In the genomic region with DNA sequence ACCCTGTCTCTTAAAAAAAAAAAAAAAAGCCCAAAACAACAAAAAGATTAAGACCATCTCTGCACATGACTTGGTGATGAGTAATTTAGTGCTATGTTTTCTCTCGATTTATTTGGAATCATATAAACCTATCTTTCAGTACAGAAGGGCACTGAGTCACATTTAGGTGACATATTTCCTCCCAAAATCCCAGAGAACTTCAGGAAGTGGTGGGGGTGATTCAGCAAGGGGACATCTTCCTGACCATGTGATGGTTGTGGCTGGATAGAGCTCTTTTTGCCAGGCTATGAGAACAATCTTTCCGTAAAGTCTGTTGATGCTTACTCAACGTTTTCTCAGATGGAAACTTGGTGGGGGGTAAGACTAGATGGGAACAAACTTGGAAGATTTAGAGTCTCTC, we compare ENCODE assay signal across 16 cellular contexts. TPM values are rescaled to one million over a fixed set of nuclear protein-coding genes. Genes with fewer than 3 reads are reported as not detected.
DNase-seq lines count a peak whose midpoint lies in the region; ATAC-seq and TF ChIP-seq lines count a peak whose summit lies in the region.
"Had no signal": no experiment of that assay in that cellular context is flagged by ENCODE, and none has a peak within 500 bp of the region (broad histone marks: within the 10 kb centered on the region; RNA-seq: fewer than 3 reads in every experiment).

No MANE protein-coding gene starts in this region.

- no peaks in the 10 kb centered on the region for H3K9me3 ChIP-seq in HEK293 (ENCODE audit: control insufficient read depth, insufficient read depth, low read depth, low read length)

- TF ChIP-seq CTCF in HEK293 (tag by site-specific recombination; IDR thresholded peaks at IDR 0.05) = no peak

- H3K36me3 ChIP-seq in ACC112 (ENCODE audit: insufficient read depth, low read length) (0 out of 2 replicates have a peak, but pooled peaks cover 1% of the 10 kb centered on the region), HEK293 (ENCODE audit: control insufficient read depth in 2 of 2, insufficient read depth in 1 of 2, low read length in 2 of 2) (peaks cover 0 to 3% of the 10 kb centered on the region in 2 experiments; a peak in 1 of 3 replicates)

- no peak overlapping the region for H2AFZ ChIP-seq in ACC112 (ENCODE audit: low read length, unreplicated experiment)

- no peak for ATAC-seq in HG02870 (IDR thresholded peaks at IDR 0.05; ENCODE audit: unreplicated experiment)
- no peak for ATAC-seq in HG03521 (IDR thresholded peaks at IDR 0.05; ENCODE audit: unreplicated experiment)
- no peak for ATAC-seq in esophagus mucosa
- ATAC-seq: stimulated activated naive CD8-positive, alpha-beta T cell treated with anti-CD3 and anti-CD28 coated beads, Interleukin-15, amount 100 ng/mL, for 72 hours; T-helper 17 cell had no signal

- H3K4me1 ChIP-seq in ACC112 (ENCODE audit: control insufficient read depth, insufficient read depth, low read length, unreplicated experiment) = peaks cover 72% of the 10 kb centered on the region
- H3K4me1 ChIP-seq in HEK293 (ENCODE audit: control insufficient read depth, insufficient read depth, low read length) = peaks cover 12% of the 10 kb centered on the region

- H3K79me2 ChIP-seq in ACC112 (ENCODE audit: control insufficient read depth, insufficient read depth, low read length, unreplicated experiment) = peaks cover 63% of the 10 kb centered on the region

- DNase-seq in amniotic epithelial cell (ENCODE audit: low read depth) (peak; percentile 83), hepatic stellate cell (ENCODE audit: low spot score) (peak; percentile 67)
- no peak for DNase-seq in stimulated activated CD4-positive, alpha-beta T cell treated with anti-CD3 and anti-CD28 coated beads, Interleukin-1b, Interleukin-23, amount 100 ng/mL, for 48 hours
- DNase-seq: aorta; CD4-positive, CD25-positive, alpha-beta regulatory T cell; hypothalamus; naive B cell; NCI-H524 treated with DMSO at 0.1 percent for 48 hours; stimulated activated naive CD8-positive, alpha-beta T cell treated with anti-CD3 and anti-CD28 coated beads, Interleukin-15, amount 100 ng/mL, for 72 hours; T-helper 17 cell had no signal

- peak overlapping the region; percentile 99 for H3K27ac ChIP-seq in ACC112 (ENCODE audit: low read depth, low read length)
- no peak overlapping the region for H3K27ac ChIP-seq in HEK293 (ENCODE audit: extremely low read depth, low read depth, low read length)
- H3K27ac ChIP-seq: KMS-11 had no signal

- no peaks in the 10 kb centered on the region for H3K27me3 ChIP-seq in ACC112 (ENCODE audit: insufficient read depth, low read length)

- H3K4me3 ChIP-seq in ACC112 (ENCODE audit: low read depth, low read length) (peak overlapping the region; percentile 42; the same call in 1 of the 2 replicates), HEK293 (ENCODE audit: low read depth, low read length) (no peak overlapping the region)

- POLR2A ChIA-PET in HEK293 (lab: Yijun Ruan, JAX) = interaction anchor here (1.0 kb wide), 1 partner anchor 50 kb away, joined by 3 read pairs; the partner anchor contains the start of gene PPFIBP1

- CTCF ChIA-PET in HEK293 (lab: Yijun Ruan, JAX) = no interaction called here

TF ChIP-seq in HEK293, 187 proteins besides CTCF, POLR2A, EP300 and RAD21:
- no peak for TF ChIP-seq TSHZ1 (tag by site-specific recombination; IDR thresholded peaks at IDR 0.05; ENCODE audit: borderline replicate concordance)
- peak; percentile 63 for TF ChIP-seq GLIS1 (tag by site-specific recombination; IDR thresholded peaks at IDR 0.05)

RNA-seq across cellular contexts. Expression of gene PPFIBP1, which starts 50.0 kb away (rescaled TPM):
- 57.3 TPM for total RNA-seq in esophagus mucosa
